Comparison of ENCODE assay signal across 1 cellular context in the genomic region with DNA sequence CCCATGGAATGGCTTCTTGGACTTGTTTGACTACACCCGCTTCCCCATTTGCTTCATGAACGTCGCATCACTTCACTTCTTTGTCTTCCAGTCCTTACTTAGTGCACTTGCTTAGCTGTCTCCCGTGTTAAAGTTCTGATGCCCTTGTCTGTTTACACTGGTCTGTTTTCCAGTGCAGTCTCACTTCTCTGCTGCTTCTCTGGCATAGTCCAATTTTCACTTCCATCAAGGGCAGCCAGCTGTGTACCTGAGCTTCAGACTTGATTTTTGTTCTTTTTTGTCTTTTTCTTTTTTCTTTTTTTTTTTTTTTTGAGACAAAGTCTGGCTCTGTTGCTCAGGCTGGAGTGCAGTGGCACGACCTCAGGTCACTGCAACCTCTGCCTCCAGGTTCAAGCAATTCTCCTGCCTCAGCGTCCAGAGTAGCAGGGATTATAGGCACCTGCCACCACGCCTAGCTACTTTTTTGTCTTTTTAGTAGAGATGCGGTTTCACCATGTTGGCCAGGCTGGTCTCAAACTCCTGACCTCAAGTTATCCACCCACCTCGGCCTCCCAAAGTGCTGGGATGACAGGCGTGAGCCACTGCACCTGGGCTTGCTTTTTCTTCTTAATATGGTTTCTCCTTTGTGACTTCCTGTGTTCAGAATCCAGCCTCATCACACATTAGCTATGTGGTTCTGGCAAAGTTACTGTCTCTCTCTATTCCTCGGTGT.
TF ChIP-seq lines count a peak whose summit lies in the region.

No MANE protein-coding gene starts in this region.

TF ChIP-seq in HepG2, 621 proteins besides CTCF, POLR2A, EP300 and RAD21 (continued from another document):
- TF ChIP-seq, protein P1, sequence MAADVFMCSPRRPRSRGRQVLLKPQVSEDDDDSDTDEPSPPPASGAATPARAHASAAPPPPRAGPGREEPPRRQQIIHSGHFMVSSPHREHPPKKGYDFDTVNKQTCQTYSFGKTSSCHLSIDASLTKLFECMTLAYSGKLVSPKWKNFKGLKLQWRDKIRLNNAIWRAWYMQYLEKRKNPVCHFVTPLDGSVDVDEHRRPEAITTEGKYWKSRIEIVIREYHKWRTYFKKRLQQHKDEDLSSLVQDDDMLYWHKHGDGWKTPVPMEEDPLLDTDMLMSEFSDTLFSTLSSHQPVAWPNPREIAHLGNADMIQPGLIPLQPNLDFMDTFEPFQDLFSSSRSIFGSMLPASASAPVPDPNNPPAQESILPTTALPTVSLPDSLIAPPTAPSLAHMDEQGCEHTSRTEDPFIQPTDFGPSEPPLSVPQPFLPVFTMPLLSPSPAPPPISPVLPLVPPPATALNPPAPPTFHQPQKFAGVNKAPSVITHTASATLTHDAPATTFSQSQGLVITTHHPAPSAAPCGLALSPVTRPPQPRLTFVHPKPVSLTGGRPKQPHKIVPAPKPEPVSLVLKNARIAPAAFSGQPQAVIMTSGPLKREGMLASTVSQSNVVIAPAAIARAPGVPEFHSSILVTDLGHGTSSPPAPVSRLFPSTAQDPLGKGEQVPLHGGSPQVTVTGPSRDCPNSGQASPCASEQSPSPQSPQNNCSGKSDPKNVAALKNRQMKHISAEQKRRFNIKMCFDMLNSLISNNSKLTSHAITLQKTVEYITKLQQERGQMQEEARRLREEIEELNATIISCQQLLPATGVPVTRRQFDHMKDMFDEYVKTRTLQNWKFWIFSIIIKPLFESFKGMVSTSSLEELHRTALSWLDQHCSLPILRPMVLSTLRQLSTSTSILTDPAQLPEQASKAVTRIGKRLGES (CRISPR knock-in tag; IDR thresholded peaks at IDR 0.05; ENCODE audit: borderline replicate concordance): no peak
- no peak for TF ChIP-seq PITX1 (CRISPR knock-in tag; IDR thresholded peaks at IDR 0.05)
- no peak for TF ChIP-seq DNMT3B (CRISPR knock-in tag; conservative IDR thresholded peaks at IDR 0.05)
- no peak for TF ChIP-seq ZNF496 (CRISPR knock-in tag; IDR thresholded peaks at IDR 0.05; ENCODE audit: insufficient replicate concordance)
- TF ChIP-seq CBX1 (IDR thresholded peaks at IDR 0.05; ENCODE audit: low read depth): no peak
- TF ChIP-seq HOXA7 (CRISPR knock-in tag; IDR thresholded peaks at IDR 0.05): no peak
- TF ChIP-seq, protein P2, sequence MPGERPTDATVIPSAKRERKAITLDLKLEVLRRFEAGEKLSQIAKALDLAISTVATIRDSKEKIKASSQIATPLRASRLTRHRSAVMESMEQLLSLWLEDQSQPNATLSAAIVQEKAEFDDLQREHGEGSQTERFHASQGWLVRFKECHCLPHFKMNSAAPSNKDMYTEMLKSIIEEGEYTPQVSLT (CRISPR knock-in tag; IDR thresholded peaks at IDR 0.05; ENCODE audit: borderline replicate concordance, low read depth): no peak
